ENCODE assay signal across 8 cellular contexts in genomic region chr6:28446818-28447511, GRCh38. TPM values are rescaled to one million over a fixed set of nuclear protein-coding genes. Genes with fewer than 3 reads are reported as not detected.
DNase-seq lines count a peak whose midpoint lies in the region; ATAC-seq and TF ChIP-seq lines count a peak whose summit lies in the region.

No MANE protein-coding gene starts in this region.

- H3K27ac ChIP-seq in ascending aorta: no peak overlapping the region
- no peak overlapping the region for H3K27ac ChIP-seq in vagina
- H3K27ac ChIP-seq in gastroesophageal sphincter: no peak overlapping the region

- WGBS in gastroesophageal sphincter (ENCODE audit: low coverage in 1 of 2), 2 donors: 4% methylated on average over 5 to 13 of the region's 36 CpGs

- H3K4me3 ChIP-seq in ascending aorta (peak overlapping the region; percentile 37 to 52), vagina (peak overlapping the region; percentile 32 to 42), gastroesophageal sphincter (peak overlapping the region in 1 of 2 donors; percentile 18)

- TF ChIP-seq EP300 in gastroesophageal sphincter (IDR thresholded peaks at IDR 0.05): no peak

- ATAC-seq in left cardiac atrium: no peak
- ATAC-seq in left ventricle myocardium superior: no peak
- no peak for ATAC-seq in gastroesophageal sphincter

- no peaks in the 10 kb centered on the region for H3K9me3 ChIP-seq in ascending aorta
- H3K9me3 ChIP-seq in vagina: no peaks in the 10 kb centered on the region
- no peaks in the 10 kb centered on the region for H3K9me3 ChIP-seq in gastroesophageal sphincter

- H3K36me3 ChIP-seq in ascending aorta: no peaks in the 10 kb centered on the region
- no peaks in the 10 kb centered on the region for H3K36me3 ChIP-seq in vagina
- H3K36me3 ChIP-seq in gastroesophageal sphincter: no peaks in the 10 kb centered on the region

- TF ChIP-seq POLR2A in vagina (IDR thresholded peaks at IDR 0.05) (no peak), gastroesophageal sphincter (IDR thresholded peaks at IDR 0.05) (no peak)

- H3K4me1 ChIP-seq in ascending aorta (no peaks in the 10 kb centered on the region), vagina (peaks cover 10% of the 10 kb centered on the region), gastroesophageal sphincter (peaks cover 0 to 6% (median 4%) of the 10 kb centered on the region in 3 donors)

- DNase-seq in left cardiac atrium (peak; percentile 18), left ventricle myocardium superior (no peak), ascending aorta (ENCODE audit: low spot score in 2 of 2) (no peak), left kidney (ENCODE audit: low read depth, low spot score) (peak; percentile 76), vagina (ENCODE audit: extremely low spot score in 2 of 2) (no peak), germinal center (ENCODE audit: low spot score) (no peak)
- DNase-seq in activated CD4-positive, alpha-beta T cell treated with anti-CD3 and anti-CD28 coated beads for 48 hours: no peak

- no peak for TF ChIP-seq CTCF in ascending aorta (IDR thresholded peaks at IDR 0.05)
- no peak for TF ChIP-seq CTCF in vagina (IDR thresholded peaks at IDR 0.05)
- TF ChIP-seq CTCF in gastroesophageal sphincter (IDR thresholded peaks at IDR 0.05): no peak

- no peaks in the 10 kb centered on the region for H3K27me3 ChIP-seq in ascending aorta
- no peaks in the 10 kb centered on the region for H3K27me3 ChIP-seq in vagina
- peaks cover 47% of the 10 kb centered on the region for H3K27me3 ChIP-seq in gastroesophageal sphincter

- intact Hi-C loops in left cardiac atrium (cut with DNase I): no loop called here
- intact Hi-C loops in left ventricle myocardium superior (cut with micrococcal nuclease): no loop called here
- intact Hi-C loops in ascending aorta (cut with DNase I): no loop called here
- intact Hi-C loops in vagina (cut with DNase I): no loop called here

RNA-seq across cellular contexts. Expression of gene ZSCAN23, which starts 3.7 kb away (rescaled TPM):
- total RNA-seq in left cardiac atrium (1 to 10 TPM; 1.1 to 1.2 TPM), left ventricle myocardium superior (1.2 TPM), ascending aorta (not detected), vagina (0.98 TPM), gastroesophageal sphincter (1 to 10 TPM; 2.6 to 8.1 (median 2.8) TPM)

RNA-seq across cellular contexts. Expression of gene ZSCAN12, which starts 47.4 kb away (rescaled TPM):
- total RNA-seq in left cardiac atrium (1 to 10 TPM; 2.6 to 3.7 TPM), left ventricle myocardium superior (1.9 TPM), ascending aorta (5.3 TPM), vagina (5.9 TPM), gastroesophageal sphincter (1 to 10 TPM; 5.6 to 8.6 (median 6.0) TPM)

Comparison
In these comparisons a context has a peak if more than half of its experiments do, and no peak if none do; other contexts are left out.
1. DNase-seq: peak in left cardiac atrium (single experiment) and left kidney (single experiment); none in left ventricle myocardium superior (single experiment), ascending aorta (0 of 2), vagina (0 of 2), germinal center (single experiment) and activated CD4-positive, alpha-beta T cell treated with anti-CD3 and anti-CD28 coated beads for 48 hours (single experiment).